8 cellular contexts compared by ENCODE assay signal in the genomic region with DNA sequence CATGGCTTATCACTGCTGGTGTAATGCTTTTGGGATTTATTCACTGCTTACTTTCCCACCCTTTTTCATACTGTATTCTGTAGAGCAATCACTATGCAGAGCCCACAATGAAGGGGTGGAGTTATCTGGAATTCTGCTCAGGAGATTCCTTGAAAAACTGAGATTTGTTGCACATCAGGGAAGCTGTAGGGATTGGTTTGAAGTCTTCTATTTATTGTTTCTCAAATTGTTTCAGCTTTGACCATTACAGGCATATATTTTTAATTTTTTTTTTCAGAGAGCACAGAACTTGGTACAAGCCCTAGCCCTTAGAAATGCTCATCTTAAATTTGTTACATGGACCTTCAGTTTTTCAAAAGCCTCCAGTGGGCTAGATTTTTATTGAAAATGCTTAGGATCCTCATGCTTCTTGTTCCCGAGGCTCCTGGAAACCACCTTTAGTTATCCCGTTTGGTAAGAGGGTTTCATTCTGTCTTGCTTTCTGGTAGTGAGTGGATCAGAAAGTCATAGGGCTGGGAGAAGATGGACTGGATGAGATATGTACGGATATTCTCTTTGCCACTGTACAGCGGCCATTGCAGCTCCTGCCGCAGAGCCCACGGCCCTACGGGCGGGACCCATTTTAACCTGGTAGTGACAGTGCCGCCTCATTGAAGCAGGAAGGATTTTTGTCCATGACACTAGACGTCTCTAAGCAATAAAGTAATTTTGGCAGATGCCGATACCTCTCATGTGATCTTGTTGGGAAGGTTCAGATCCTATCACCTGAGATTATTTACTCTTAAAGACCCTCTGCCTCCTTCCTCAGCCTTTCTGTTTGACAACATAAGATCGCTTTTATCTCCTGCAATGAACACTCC. TPM values are rescaled to one million over a fixed set of nuclear protein-coding genes. Genes with fewer than 3 reads are reported as not detected.
DNase-seq lines count a peak whose midpoint lies in the region; ATAC-seq and TF ChIP-seq lines count a peak whose summit lies in the region.

No MANE protein-coding gene starts in this region.

- H3K4me3 ChIP-seq in AG10803 (ENCODE audit: low read length) (peak overlapping the region; percentile 90), GM23248 (peak overlapping the region; percentile 99), PC-9 (peak overlapping the region; percentile 87), duodenal mucosa (ENCODE audit: low read depth in 1 of 2, low read length in 2 of 2) (peak overlapping the region; percentile 90 to 95)

- H3K27ac ChIP-seq in GM23248 = peak overlapping the region; percentile 85; the same call in 1 of the 2 replicates
- H3K27ac ChIP-seq in PC-9 = peak overlapping the region; percentile 50; the same call in 1 of the 2 replicates
- no peak overlapping the region for H3K27ac ChIP-seq in duodenal mucosa (ENCODE audit: low read depth, low read length)

- H3K9me2 ChIP-seq in GM23248 (ENCODE audit: insufficient read depth) (no peaks in the 10 kb centered on the region), PC-9 (ENCODE audit: insufficient read depth) (no peaks in the 10 kb centered on the region)

- in situ Hi-C loops in GM23248 (cut with MboI) = no loop called here

- H3K4me1 ChIP-seq in GM23248 (ENCODE audit: insufficient read depth) (0 out of 2 replicates have a peak, but pooled peaks cover 8% of the 10 kb centered on the region), PC-9 (replicated peaks; ENCODE audit: insufficient read depth) (peaks cover 19% of the 10 kb centered on the region), duodenal mucosa (ENCODE audit: control insufficient read depth in 1 of 2, insufficient read depth in 2 of 2, low read length in 2 of 2) (peaks cover 8 to 9% of the 10 kb centered on the region in 2 donors)

- peak overlapping the region in 1 of 2 donors; percentile 96 for H3K27ac Mint-ChIP-seq in natural killer cell treated with Interleukin-12 subunit alpha and Interleukin-12 subunit beta and Interleukin-15 and Interleukin-18, amount 100 ng/mL, for 72 hours

- peak overlapping the region; percentile 100 for H2AFZ ChIP-seq in GM23248
- peak overlapping the region; percentile 98 for H2AFZ ChIP-seq in PC-9

- H3K36me3 Mint-ChIP-seq in natural killer cell treated with Interleukin-12 subunit alpha and Interleukin-12 subunit beta and Interleukin-15 and Interleukin-18, amount 100 ng/mL, for 72 hours = no peaks in the 10 kb centered on the region

- intact Hi-C loops in PC-9 (cut with micrococcal nuclease; ENCODE audit: unreplicated experiment) = loop anchor here (1.0 to 5.0 kb wide), 4 partner anchors 15 to 206 kb away; a partner anchor contains a TSS

- no peak for ATAC-seq in natural killer cell treated with Interleukin-12 subunit alpha and Interleukin-12 subunit beta and Interleukin-15 and Interleukin-18, amount 100 ng/mL, for 72 hours
- no peak for ATAC-seq in GM21737 (IDR thresholded peaks at IDR 0.05; ENCODE audit: unreplicated experiment)

- H3K9ac ChIP-seq in GM23248 (peak overlapping the region; percentile 91), duodenal mucosa (ENCODE audit: low read depth in 1 of 2, low read length in 2 of 2) (peak overlapping the region; percentile 69 to 90)

- H3K79me2 ChIP-seq in GM23248 (ENCODE audit: insufficient read depth) (no peaks in the 10 kb centered on the region), PC-9 (ENCODE audit: low read depth) (no peaks in the 10 kb centered on the region)

- H3K9me3 ChIP-seq in GM23248 (ENCODE audit: low read depth) = no peaks in the 10 kb centered on the region
- H3K9me3 ChIP-seq in PC-9 (ENCODE audit: insufficient read depth, low read depth) = no peaks in the 10 kb centered on the region
- H3K9me3 ChIP-seq in duodenal mucosa (ENCODE audit: control insufficient read depth in 1 of 2, low read length in 2 of 2) = no peaks in the 10 kb centered on the region

- H3K36me3 ChIP-seq in GM23248 (ENCODE audit: low read depth) = no peaks in the 10 kb centered on the region
- H3K36me3 ChIP-seq in PC-9 (ENCODE audit: low read depth) = no peaks in the 10 kb centered on the region
- H3K36me3 ChIP-seq in duodenal mucosa (ENCODE audit: control insufficient read depth in 1 of 2, insufficient read depth in 2 of 2, low read length in 2 of 2) = no peaks in the 10 kb centered on the region

- DNase-seq in AG10803 (ENCODE audit: low read depth) = no peak
- peak; percentile 51 for DNase-seq in GM23248
- no peak for DNase-seq in PC-9
- no peak for DNase-seq in natural killer cell treated with Interleukin-12 subunit alpha and Interleukin-12 subunit beta and Interleukin-15 and Interleukin-18, amount 100 ng/mL, for 72 hours (ENCODE audit: low spot score)
- DNase-seq in SW 1271 (lab: John Stamatoyannopoulos, UW) = no peak
- DNase-seq in NCI-H774 (lab: John Stamatoyannopoulos, UW) = no peak

- no TSS peak for BruUV-seq in PC-9 (replicated peaks; lab: Mats Ljungman, UMichigan)

- H3K4me3 Mint-ChIP-seq in natural killer cell treated with Interleukin-12 subunit alpha and Interleukin-12 subunit beta and Interleukin-15 and Interleukin-18, amount 100 ng/mL, for 72 hours = peak overlapping the region; percentile 96

- 2% methylated on average over 12 of the region's 12 CpGs for WGBS in GM23248 (ENCODE audit: low coverage in 1 of 2, low lambda C conversion rate in 2 of 2, missing lambda C conversion rate in 2 of 2), 2 experiments

- H3K27me3 ChIP-seq in GM23248 (replicated peaks; ENCODE audit: insufficient read depth) (peaks cover 30% of the 10 kb centered on the region), PC-9 (ENCODE audit: insufficient read depth, low read depth) (no peaks in the 10 kb centered on the region), duodenal mucosa (ENCODE audit: control insufficient read depth in 1 of 2, insufficient read depth in 2 of 2, low read length in 2 of 2) (peaks cover 18 to 30% of the 10 kb centered on the region in 2 donors)

- peaks cover 14 to 15% of the 10 kb centered on the region in 2 donors for H3K4me1 Mint-ChIP-seq in natural killer cell treated with Interleukin-12 subunit alpha and Interleukin-12 subunit beta and Interleukin-15 and Interleukin-18, amount 100 ng/mL, for 72 hours (ENCODE audit: low read depth in 2 of 2)

- H4K20me1 ChIP-seq in GM23248 (ENCODE audit: insufficient read depth) (no peaks in the 10 kb centered on the region), PC-9 (ENCODE audit: insufficient read depth) (no peaks in the 10 kb centered on the region)

- H3F3A ChIP-seq in GM23248 (ENCODE audit: insufficient read depth) (peaks cover 13% of the 10 kb centered on the region), PC-9 (ENCODE audit: insufficient read depth, low read depth) (peaks cover 9% of the 10 kb centered on the region; the same call in 1 of the 2 replicates)

- peak overlapping the region; percentile 91 for H3K4me2 ChIP-seq in GM23248 (ENCODE audit: unreplicated experiment)
- peak overlapping the region; percentile 78 for H3K4me2 ChIP-seq in PC-9

- POLR2A ChIA-PET in PC-9 (lab: Charles Lee; ENCODE audit: unreplicated experiment) = interaction anchor here (0.6 to 0.7 kb wide), 2 partner anchors 30 to 74 kb away, joined by 3 to 4 read pairs; no protein-coding TSS in a partner anchor

- CTCF ChIA-PET in PC-9 (lab: Charles Lee) = interaction anchor here (0.6 to 2.8 kb wide), 10 partner anchors 20 to 341 kb away, joined by 3 to 10 read pairs (median 4); no protein-coding TSS in a partner anchor

- TF ChIP-seq CTCF in AG10803 (conservative IDR thresholded peaks at IDR 0.05; ENCODE audit: low read length) (no peak), PC-9 (conservative IDR thresholded peaks at IDR 0.05) (no peak)

- peaks cover 25 to 40% of the 10 kb centered on the region in 2 donors for H3K27me3 Mint-ChIP-seq in natural killer cell treated with Interleukin-12 subunit alpha and Interleukin-12 subunit beta and Interleukin-15 and Interleukin-18, amount 100 ng/mL, for 72 hours

- H3K9me3 Mint-ChIP-seq in natural killer cell treated with Interleukin-12 subunit alpha and Interleukin-12 subunit beta and Interleukin-15 and Interleukin-18, amount 100 ng/mL, for 72 hours = no peaks in the 10 kb centered on the region

RNA-seq across cellular contexts. Expression of a gene that starts 45.3 kb away (rescaled TPM):
- total RNA-seq in GM23248 (2014; rRNA removed; shearing (Covaris generic)) = 3.2 and 3.8 TPM in 2 replicates
- 3.8 TPM in 2 replicates for polyA plus RNA-seq in GM23248 (2016; fragmentation: Nextera tagmentation; extraction: Ambion mirVana)
- 7.0 and 8.8 TPM in 2 replicates for total RNA-seq in PC-9 (2021)
- 1 to 10 TPM; 6.4 to 8.6 TPM for total RNA-seq in natural killer cell treated with Interleukin-12 subunit alpha and Interleukin-12 subunit beta and Interleukin-15 and Interleukin-18, amount 100 ng/mL, for 72 hours
